11 cellular contexts compared by ENCODE assay signal in the genomic region with DNA sequence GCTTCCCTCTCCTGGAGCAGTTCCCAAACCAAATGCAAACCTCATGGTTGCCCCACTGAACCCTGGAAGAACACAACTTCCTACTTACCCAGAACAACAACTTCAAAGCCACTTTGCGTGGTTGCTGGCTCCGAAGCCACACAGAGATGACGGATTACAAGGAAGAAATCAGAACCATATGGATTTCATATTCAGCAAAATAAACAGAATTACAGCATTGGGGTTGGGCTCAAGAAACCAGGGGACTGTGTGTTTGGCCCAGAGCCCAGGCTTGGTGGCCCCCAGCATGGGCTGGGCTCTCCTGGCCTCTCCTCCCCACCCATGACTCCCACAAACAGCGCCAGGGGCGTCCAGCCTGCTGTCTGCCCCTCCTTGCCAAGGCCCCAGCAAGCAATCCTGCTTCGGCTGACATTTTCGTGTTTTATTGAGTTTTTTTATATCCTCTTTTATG.
DNase-seq lines count a peak whose midpoint lies in the region; ATAC-seq lines count a peak whose summit lies in the region.
"Had no signal": no experiment of that assay in that cellular context is flagged by ENCODE, and none has a peak within 500 bp of the region (broad histone marks: within the 10 kb centered on the region; RNA-seq: fewer than 3 reads in every experiment).

No MANE protein-coding gene starts in this region.

- H3K27me3 Mint-ChIP-seq in central memory CD8-positive, alpha-beta T cell: no peaks in the 10 kb centered on the region

- H3K27ac Mint-ChIP-seq in central memory CD8-positive, alpha-beta T cell (ENCODE audit: low read depth): peak overlapping the region; percentile 38

- H3K4me1 ChIP-seq in GM23248 (ENCODE audit: insufficient read depth): peaks cover 22% of the 10 kb centered on the region
- peaks cover 30% of the 10 kb centered on the region for H3K4me1 ChIP-seq in right cardiac atrium (ENCODE audit: control insufficient read depth, insufficient read depth, low read length)

- no peak overlapping the region for H3K4me3 Mint-ChIP-seq in central memory CD8-positive, alpha-beta T cell

- peak overlapping the region; percentile 48 for H3K9ac ChIP-seq in GM23248

- H3K9me3 ChIP-seq in GM23248 (ENCODE audit: low read depth) (no peaks in the 10 kb centered on the region), right cardiac atrium (ENCODE audit: control insufficient read depth, low read length) (no peaks in the 10 kb centered on the region)

- H3K79me2 ChIP-seq in GM23248 (ENCODE audit: insufficient read depth): no peaks in the 10 kb centered on the region; the same call in 1 of the 2 replicates

- ATAC-seq in central memory CD8-positive, alpha-beta T cell (replicated peaks; ENCODE audit: extremely low read depth, poor library complexity, severe bottlenecking): no peak
- peak; percentile 5 to 12 for ATAC-seq in right cardiac atrium
- ATAC-seq in GM21423 (IDR thresholded peaks at IDR 0.05; ENCODE audit: unreplicated experiment): no peak
- ATAC-seq: esophagus mucosa had no signal

- in situ Hi-C loops in GM23248 (cut with MboI): no loop called here

- 0 out of 2 replicates have a peak, but pooled peaks cover 9% of the 10 kb centered on the region for H3F3A ChIP-seq in GM23248 (ENCODE audit: insufficient read depth)

- H4K20me1 ChIP-seq in GM23248 (ENCODE audit: insufficient read depth): no peaks in the 10 kb centered on the region

- H2AFZ ChIP-seq in GM23248: peak overlapping the region; percentile 31

- no peaks in the 10 kb centered on the region for H3K36me3 Mint-ChIP-seq in central memory CD8-positive, alpha-beta T cell (ENCODE audit: insufficient read depth)

- DNase-seq in GM23248: peak; percentile 83
- DNase-seq in central memory CD8-positive, alpha-beta T cell (ENCODE audit: low spot score in 2 of 2): no peak
- DNase-seq in right cardiac atrium: peak; percentile 70 to 82 (median 80)
- DNase-seq in smooth muscle cell of the brain vasculature (ENCODE audit: low read depth, low spot score): peak; percentile 80
- DNase-seq in kidney tubule cell (ENCODE audit: low spot score): no peak
- no peak for DNase-seq in HuH-7.5 (ENCODE audit: low spot score)
- DNase-seq in occipital lobe (lab: John Stamatoyannopoulos, UW): no peak
- DNase-seq: NCI-H226 had no signal

- H3K4me2 ChIP-seq in GM23248 (ENCODE audit: unreplicated experiment): peak overlapping the region; percentile 63

- WGBS in GM23248 (ENCODE audit: low coverage in 1 of 2, low lambda C conversion rate in 2 of 2, missing lambda C conversion rate in 2 of 2), 2 experiments: 7 to 11% methylated on average over 7 of the region's 7 CpGs
- 51% methylated on average over 7 of the region's 7 CpGs for WGBS in right cardiac atrium

- H3K4me1 Mint-ChIP-seq in central memory CD8-positive, alpha-beta T cell: peaks cover 42% of the 10 kb centered on the region

- no peaks in the 10 kb centered on the region for H3K9me2 ChIP-seq in GM23248 (ENCODE audit: insufficient read depth)

- peaks cover 8% of the 10 kb centered on the region for H3K9me3 Mint-ChIP-seq in central memory CD8-positive, alpha-beta T cell

- H3K36me3 ChIP-seq in GM23248 (ENCODE audit: low read depth): no peaks in the 10 kb centered on the region

- H3K27ac ChIP-seq in GM23248 (peak overlapping the region; percentile 69), right cardiac atrium (ENCODE audit: low read length) (peak overlapping the region; percentile 66)
- H3K27ac ChIP-seq: RWPE1 had no signal

- intact Hi-C loops in right cardiac atrium (cut with DNase I): no loop called here

- H3K27me3 ChIP-seq in GM23248 (replicated peaks; ENCODE audit: insufficient read depth): no peaks in the 10 kb centered on the region
- H3K27me3 ChIP-seq in right cardiac atrium (ENCODE audit: control insufficient read depth, insufficient read depth): no peaks in the 10 kb centered on the region

- H3K4me3 ChIP-seq in GM23248 (peak overlapping the region; percentile 46), right cardiac atrium (ENCODE audit: low read length) (no peak overlapping the region)

Comparison
In these comparisons a context has a peak if more than half of its experiments do, and no peak if none do; other contexts are left out.
1. DNase-seq: peak in GM23248 (single experiment), right cardiac atrium (3 of 3) and smooth muscle cell of the brain vasculature (single experiment); none in central memory CD8-positive, alpha-beta T cell (0 of 2), kidney tubule cell (single experiment), HuH-7.5 (single experiment) and occipital lobe (single experiment).
2. ATAC-seq: peak in right cardiac atrium (2 of 2); none in central memory CD8-positive, alpha-beta T cell (single experiment) and GM21423 (single experiment).